1 cellular context compared by ENCODE assay signal in genomic region chr15:67820147-67820991, GRCh38.
TF ChIP-seq lines count a peak whose summit lies in the region.

No MANE protein-coding gene starts in this region.

TF ChIP-seq in HepG2, 621 proteins besides CTCF, POLR2A, EP300 and RAD21:
- TF ChIP-seq HDAC1 (CRISPR knock-in tag; IDR thresholded peaks at IDR 0.05) = no peak
- no peak for TF ChIP-seq ZNF556 (CRISPR knock-in tag; IDR thresholded peaks at IDR 0.05; ENCODE audit: borderline replicate concordance)
- no peak for TF ChIP-seq PAX8 (CRISPR knock-in tag; IDR thresholded peaks at IDR 0.05; ENCODE audit: borderline replicate concordance)
- no peak for TF ChIP-seq ZNF543 (CRISPR knock-in tag; IDR thresholded peaks at IDR 0.05)
- 0 out of 2 replicates have a peak, but pooled peaks have one; percentile 30 for TF ChIP-seq DNMT1 (CRISPR knock-in tag; IDR thresholded peaks at IDR 0.05)
- TF ChIP-seq BCL6 (CRISPR knock-in tag; IDR thresholded peaks at IDR 0.05) = no peak
- no peak for TF ChIP-seq FOXP1 (IDR thresholded peaks at IDR 0.05)
- TF ChIP-seq FOXP1 (CRISPR knock-in tag; IDR thresholded peaks at IDR 0.05) = no peak
- no peak for TF ChIP-seq NR2F2 (IDR thresholded peaks at IDR 0.05; ENCODE audit: borderline replicate concordance, low read depth)
- peak; percentile 41 for TF ChIP-seq ZNF629 (CRISPR knock-in tag; conservative IDR thresholded peaks at IDR 0.05)
- TF ChIP-seq CSRNP1 (CRISPR knock-in tag; IDR thresholded peaks at IDR 0.05) = 0 out of 2 replicates have a peak, but pooled peaks have one; percentile 26
- no peak for TF ChIP-seq ZHX1 (CRISPR knock-in tag; IDR thresholded peaks at IDR 0.05; ENCODE audit: low read depth)
